ENCODE assay signal across 1 cellular context in genomic region chr5:166004006-166004405, GRCh38.
TF ChIP-seq lines count a peak whose summit lies in the region.

No MANE protein-coding gene starts in this region.

TF ChIP-seq in SK-N-SH treated with all-trans-retinoic acid at 6 μM for 48 hours, 23 proteins besides CTCF, POLR2A, EP300 and RAD21 (continued from another document):
- TF ChIP-seq TSHZ2 (CRISPR knock-in tag; IDR thresholded peaks at IDR 0.05) (no peak), ZNF70 (CRISPR knock-in tag; IDR thresholded peaks at IDR 0.05) (no peak), CREB5 (CRISPR knock-in tag; IDR thresholded peaks at IDR 0.05; ENCODE audit: low read depth) (peak; percentile 60; the same call in 1 of the 2 replicates)
